1 cellular context compared by ENCODE assay signal in the genomic region with DNA sequence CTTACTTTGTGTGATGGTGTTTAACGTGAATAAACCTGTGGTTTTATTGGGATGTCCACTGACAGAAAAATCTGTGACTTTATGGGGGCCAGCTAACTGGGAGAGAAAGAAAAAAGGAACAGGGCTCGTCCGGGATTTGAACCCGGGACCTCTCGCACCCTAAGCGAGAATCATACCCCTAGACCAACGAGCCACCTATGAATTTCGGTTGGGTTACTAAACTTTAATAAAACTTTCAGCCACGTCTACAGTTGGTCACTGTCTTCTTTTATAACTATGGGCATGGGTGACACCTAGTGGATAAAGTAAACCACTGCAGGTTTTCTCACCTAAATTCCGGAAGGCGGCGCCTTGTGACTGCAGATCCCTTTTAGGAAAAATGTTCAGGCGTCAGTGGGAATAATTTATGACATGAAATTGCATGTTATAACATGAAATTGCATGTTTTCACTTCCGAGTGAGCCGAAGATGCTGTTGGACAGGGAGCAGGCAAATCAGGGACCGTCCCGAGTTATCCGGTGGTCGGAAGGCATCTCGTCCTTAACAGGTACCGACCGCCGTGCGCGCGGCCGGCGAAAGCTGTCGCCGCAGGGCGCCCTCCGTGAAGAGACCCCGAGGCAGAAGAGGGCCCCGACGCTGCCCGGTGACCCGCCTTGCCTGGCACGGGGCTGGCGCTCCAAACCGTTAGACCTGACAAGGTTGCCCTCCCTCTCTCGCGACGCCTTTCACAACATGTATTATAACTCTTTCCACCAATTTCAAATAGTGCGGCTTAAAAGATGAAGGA.
TF ChIP-seq lines count a peak whose summit lies in the region.

No MANE protein-coding gene starts in this region.

TF ChIP-seq in A549, 52 proteins besides CTCF, POLR2A, EP300 and RAD21 (continued from another document):
- TF ChIP-seq POLR2AphosphoS2 (conservative IDR thresholded peaks at IDR 0.05; ENCODE audit: low read length) (no peak), CEBPB (IDR thresholded peaks at IDR 0.05) (peak in 1 of 2 experiments; percentile 17; a peak in 1 of 4 replicates), RFX5 (IDR thresholded peaks at IDR 0.05) (no peak), KDM5A (IDR thresholded peaks at IDR 0.05) (peak; percentile 69), EHMT2 (IDR thresholded peaks at IDR 0.05; ENCODE audit: low read depth) (no peak), ESRRA (IDR thresholded peaks at IDR 0.05; ENCODE audit: borderline replicate concordance, low read length) (no peak), CHD4 (IDR thresholded peaks at IDR 0.05; ENCODE audit: borderline replicate concordance) (no peak), ELK1 (IDR thresholded peaks at IDR 0.05; ENCODE audit: low read depth, low read length) (no peak), CBX2 (IDR thresholded peaks at IDR 0.05; ENCODE audit: borderline replicate concordance, low read depth) (no peak), HOXB13 (CRISPR knock-in tag; IDR thresholded peaks at IDR 0.05; ENCODE audit: low read depth) (no peak), BCL3 (IDR thresholded peaks at IDR 0.05) (no peak), HEYL (CRISPR knock-in tag; IDR thresholded peaks at IDR 0.05) (no peak), GATA3 (IDR thresholded peaks at IDR 0.05; ENCODE audit: borderline replicate concordance) (no peak), PHF8 (IDR thresholded peaks at IDR 0.05; ENCODE audit: borderline replicate concordance, low read depth) (no peak), RARB (CRISPR knock-in tag; IDR thresholded peaks at IDR 0.05) (no peak), MAZ (IDR thresholded peaks at IDR 0.05; ENCODE audit: borderline replicate concordance, low read depth, low read length) (no peak), HOXB5 (CRISPR knock-in tag; IDR thresholded peaks at IDR 0.05) (no peak), RNF2 (IDR thresholded peaks at IDR 0.05; ENCODE audit: borderline replicate concordance, low read depth) (no peak), ZC3H11A (IDR thresholded peaks at IDR 0.05) (no peak), FOXS1 (CRISPR knock-in tag; IDR thresholded peaks at IDR 0.05) (no peak), ZFP36 (IDR thresholded peaks at IDR 0.05; ENCODE audit: borderline replicate concordance, partially characterized antibody) (no peak), SREBF2 (IDR thresholded peaks at IDR 0.05) (peak; percentile 82), MAFK (IDR thresholded peaks at IDR 0.05; ENCODE audit: partially characterized antibody) (no peak), SMC3 (IDR thresholded peaks at IDR 0.05) (peak; percentile 92), HOXA7 (CRISPR knock-in tag; IDR thresholded peaks at IDR 0.05) (no peak), RCOR1 (IDR thresholded peaks at IDR 0.05; ENCODE audit: low read depth, low read length) (no peak), NR3C1 (IDR thresholded peaks at IDR 0.05) (no peak), FOSB (CRISPR knock-in tag; IDR thresholded peaks at IDR 0.05) (no peak), CBX8 (IDR thresholded peaks at IDR 0.05) (no peak), JUNB (IDR thresholded peaks at IDR 0.05) (no peak), BHLHE40 (IDR thresholded peaks at IDR 0.05; ENCODE audit: low read depth, low read length) (no peak), MYC (IDR thresholded peaks at IDR 0.05; ENCODE audit: borderline replicate concordance, low read length) (0 out of 2 replicates have a peak, but pooled peaks have one; percentile 59), FOSL2 (IDR thresholded peaks at IDR 0.05) (no peak), FOSL2 (CRISPR knock-in tag; IDR thresholded peaks at IDR 0.05) (no peak), JUN (IDR thresholded peaks at IDR 0.05) (peak in 1 of 2 experiments; percentile 19; a peak in 1 of 5 replicates)
- TF ChIP-seq, protein P1, sequence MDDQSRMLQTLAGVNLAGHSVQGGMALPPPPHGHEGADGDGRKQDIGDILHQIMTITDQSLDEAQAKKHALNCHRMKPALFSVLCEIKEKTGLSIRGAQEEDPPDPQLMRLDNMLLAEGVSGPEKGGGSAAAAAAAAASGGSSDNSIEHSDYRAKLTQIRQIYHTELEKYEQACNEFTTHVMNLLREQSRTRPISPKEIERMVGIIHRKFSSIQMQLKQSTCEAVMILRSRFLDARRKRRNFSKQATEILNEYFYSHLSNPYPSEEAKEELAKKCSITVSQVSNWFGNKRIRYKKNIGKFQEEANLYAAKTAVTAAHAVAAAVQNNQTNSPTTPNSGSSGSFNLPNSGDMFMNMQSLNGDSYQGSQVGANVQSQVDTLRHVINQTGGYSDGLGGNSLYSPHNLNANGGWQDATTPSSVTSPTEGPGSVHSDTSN (IDR thresholded peaks at IDR 0.05) = no peak
- TF ChIP-seq, protein P2, sequence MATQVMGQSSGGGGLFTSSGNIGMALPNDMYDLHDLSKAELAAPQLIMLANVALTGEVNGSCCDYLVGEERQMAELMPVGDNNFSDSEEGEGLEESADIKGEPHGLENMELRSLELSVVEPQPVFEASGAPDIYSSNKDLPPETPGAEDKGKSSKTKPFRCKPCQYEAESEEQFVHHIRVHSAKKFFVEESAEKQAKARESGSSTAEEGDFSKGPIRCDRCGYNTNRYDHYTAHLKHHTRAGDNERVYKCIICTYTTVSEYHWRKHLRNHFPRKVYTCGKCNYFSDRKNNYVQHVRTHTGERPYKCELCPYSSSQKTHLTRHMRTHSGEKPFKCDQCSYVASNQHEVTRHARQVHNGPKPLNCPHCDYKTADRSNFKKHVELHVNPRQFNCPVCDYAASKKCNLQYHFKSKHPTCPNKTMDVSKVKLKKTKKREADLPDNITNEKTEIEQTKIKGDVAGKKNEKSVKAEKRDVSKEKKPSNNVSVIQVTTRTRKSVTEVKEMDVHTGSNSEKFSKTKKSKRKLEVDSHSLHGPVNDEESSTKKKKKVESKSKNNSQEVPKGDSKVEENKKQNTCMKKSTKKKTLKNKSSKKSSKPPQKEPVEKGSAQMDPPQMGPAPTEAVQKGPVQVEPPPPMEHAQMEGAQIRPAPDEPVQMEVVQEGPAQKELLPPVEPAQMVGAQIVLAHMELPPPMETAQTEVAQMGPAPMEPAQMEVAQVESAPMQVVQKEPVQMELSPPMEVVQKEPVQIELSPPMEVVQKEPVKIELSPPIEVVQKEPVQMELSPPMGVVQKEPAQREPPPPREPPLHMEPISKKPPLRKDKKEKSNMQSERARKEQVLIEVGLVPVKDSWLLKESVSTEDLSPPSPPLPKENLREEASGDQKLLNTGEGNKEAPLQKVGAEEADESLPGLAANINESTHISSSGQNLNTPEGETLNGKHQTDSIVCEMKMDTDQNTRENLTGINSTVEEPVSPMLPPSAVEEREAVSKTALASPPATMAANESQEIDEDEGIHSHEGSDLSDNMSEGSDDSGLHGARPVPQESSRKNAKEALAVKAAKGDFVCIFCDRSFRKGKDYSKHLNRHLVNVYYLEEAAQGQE (IDR thresholded peaks at IDR 0.05) = no peak
- TF ChIP-seq, protein P3, sequence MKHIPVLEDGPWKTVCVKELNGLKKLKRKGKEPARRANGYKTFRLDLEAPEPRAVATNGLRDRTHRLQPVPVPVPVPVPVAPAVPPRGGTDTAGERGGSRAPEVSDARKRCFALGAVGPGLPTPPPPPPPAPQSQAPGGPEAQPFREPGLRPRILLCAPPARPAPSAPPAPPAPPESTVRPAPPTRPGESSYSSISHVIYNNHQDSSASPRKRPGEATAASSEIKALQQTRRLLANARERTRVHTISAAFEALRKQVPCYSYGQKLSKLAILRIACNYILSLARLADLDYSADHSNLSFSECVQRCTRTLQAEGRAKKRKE (CRISPR knock-in tag; IDR thresholded peaks at IDR 0.05; ENCODE audit: low read depth) = no peak
- TF ChIP-seq, protein P4, sequence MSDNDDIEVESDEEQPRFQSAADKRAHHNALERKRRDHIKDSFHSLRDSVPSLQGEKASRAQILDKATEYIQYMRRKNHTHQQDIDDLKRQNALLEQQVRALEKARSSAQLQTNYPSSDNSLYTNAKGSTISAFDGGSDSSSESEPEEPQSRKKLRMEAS (IDR thresholded peaks at IDR 0.05) = no peak
- TF ChIP-seq, protein P5, sequence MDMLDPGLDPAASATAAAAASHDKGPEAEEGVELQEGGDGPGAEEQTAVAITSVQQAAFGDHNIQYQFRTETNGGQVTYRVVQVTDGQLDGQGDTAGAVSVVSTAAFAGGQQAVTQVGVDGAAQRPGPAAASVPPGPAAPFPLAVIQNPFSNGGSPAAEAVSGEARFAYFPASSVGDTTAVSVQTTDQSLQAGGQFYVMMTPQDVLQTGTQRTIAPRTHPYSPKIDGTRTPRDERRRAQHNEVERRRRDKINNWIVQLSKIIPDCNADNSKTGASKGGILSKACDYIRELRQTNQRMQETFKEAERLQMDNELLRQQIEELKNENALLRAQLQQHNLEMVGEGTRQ (IDR thresholded peaks at IDR 0.05) = no peak
- TF ChIP-seq, protein P6, sequence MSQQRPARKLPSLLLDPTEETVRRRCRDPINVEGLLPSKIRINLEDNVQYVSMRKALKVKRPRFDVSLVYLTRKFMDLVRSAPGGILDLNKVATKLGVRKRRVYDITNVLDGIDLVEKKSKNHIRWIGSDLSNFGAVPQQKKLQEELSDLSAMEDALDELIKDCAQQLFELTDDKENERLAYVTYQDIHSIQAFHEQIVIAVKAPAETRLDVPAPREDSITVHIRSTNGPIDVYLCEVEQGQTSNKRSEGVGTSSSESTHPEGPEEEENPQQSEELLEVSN (IDR thresholded peaks at IDR 0.05; ENCODE audit: borderline replicate concordance, low read depth) = no peak
